In the genomic region with DNA sequence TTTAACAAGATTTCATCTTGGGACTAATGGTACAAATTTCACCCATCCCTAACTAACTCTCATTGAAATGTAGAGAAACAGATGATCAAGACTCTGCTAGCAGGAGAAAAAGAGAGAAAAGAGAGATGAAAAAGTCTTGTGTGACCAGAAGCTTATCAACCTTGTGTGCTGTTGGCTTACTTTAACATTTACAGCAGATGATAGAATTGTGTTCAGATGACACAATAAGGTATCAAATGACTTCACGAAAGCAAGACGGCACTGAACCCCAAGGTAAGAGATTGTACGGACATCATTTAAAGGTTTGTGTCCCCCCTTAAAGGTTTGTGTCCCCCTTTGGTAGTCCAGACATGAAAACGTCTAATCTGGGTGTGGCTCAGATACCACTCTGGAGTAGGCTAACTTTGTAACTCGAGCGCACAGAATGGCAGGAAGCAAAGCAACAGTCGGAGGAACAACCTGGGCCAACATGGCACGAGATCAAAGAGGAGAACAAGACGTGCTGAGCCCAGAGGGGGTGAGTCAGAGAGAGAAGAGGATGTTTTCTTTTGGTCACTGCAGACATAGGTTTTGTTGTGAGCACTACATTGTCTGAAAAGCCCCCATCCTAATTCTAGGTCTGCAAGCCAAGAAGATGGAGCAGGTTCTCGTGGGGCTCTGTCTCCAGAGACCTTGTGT, we compare ENCODE assay signal across 10 cellular contexts. TPM values are rescaled to one million over a fixed set of nuclear protein-coding genes. Genes with fewer than 3 reads are reported as not detected.
DNase-seq lines count a peak whose midpoint lies in the region; ATAC-seq and TF ChIP-seq lines count a peak whose summit lies in the region.
"Had no signal": no experiment of that assay in that cellular context is flagged by ENCODE, and none has a peak within 500 bp of the region (broad histone marks: within the 10 kb centered on the region; RNA-seq: fewer than 3 reads in every experiment).

No MANE protein-coding gene starts in this region.

- no peaks in the 10 kb centered on the region for H3K9me3 ChIP-seq in thyroid gland

- H3K36me3 ChIP-seq in thyroid gland: no peaks in the 10 kb centered on the region

- H3K27me3 ChIP-seq in foreskin keratinocyte: no peaks in the 10 kb centered on the region
- H3K27me3 ChIP-seq in thyroid gland: no peaks in the 10 kb centered on the region

- no peak overlapping the region for H3K27ac ChIP-seq in foreskin keratinocyte
- H3K27ac ChIP-seq in thyroid gland: peak overlapping the region in 2 of 3 donors; percentile 11 to 28

- DNase-seq in activated effector memory CD4-positive, alpha-beta T cell treated with Interleukin-2 at 50 U/mL for 16 hours: peak; percentile 33
- DNase-seq in activated effector memory CD4-positive, alpha-beta T cell treated with anti-CD3 and anti-CD28 coated beads, Interleukin-2, amount 50 U/mL, for 16 hours: no peak
- DNase-seq in activated CD8-positive, alpha-beta memory T cell treated with anti-CD3 and anti-CD28 coated beads, Interleukin-2, amount 50 U/mL, for 4 hours: peak; percentile 35
- DNase-seq in foreskin keratinocyte: peak in 1 of 2 donors; percentile 62
- peak; percentile 60 for DNase-seq in thyroid gland
- DNase-seq: NCI-H446 treated with DMSO at 0.1 percent for 48 hours had no signal

- TF ChIP-seq POLR2A in thyroid gland (IDR thresholded peaks at IDR 0.05): no peak

- 28 to 41% methylated on average over 10 of the region's 10 CpGs for WGBS in thyroid gland, 2 donors

- ATAC-seq in foreskin keratinocyte (peak; percentile 85), GM19324 (IDR thresholded peaks at IDR 0.05; ENCODE audit: low FRiP score, unreplicated experiment) (no peak), GM18498 (IDR thresholded peaks at IDR 0.05; ENCODE audit: unreplicated experiment) (no peak), GM18870 (IDR thresholded peaks at IDR 0.05; ENCODE audit: unreplicated experiment) (no peak)

- peaks cover 7% of the 10 kb centered on the region for H3K4me1 ChIP-seq in foreskin keratinocyte
- peaks cover 0 to 18% of the 10 kb centered on the region in 2 donors for H3K4me1 ChIP-seq in thyroid gland
- H3K4me1 ChIP-seq: parathyroid adenoma had no signal

- no peak overlapping the region for H3K4me3 ChIP-seq in thyroid gland (replicated peaks in 1 of 3)

- TF ChIP-seq CTCF in foreskin keratinocyte (conservative IDR thresholded peaks at IDR 0.05) (no peak), thyroid gland (IDR thresholded peaks at IDR 0.05) (no peak)

- intact Hi-C loops in thyroid gland (cut with DNase I): no loop called here

RNA-seq across cellular contexts. Expression of a gene that starts 10.4 kb away (rescaled TPM):
- 37.4 and 39.3 TPM in 2 replicates for total RNA-seq in foreskin keratinocyte
- 11.2 and 13.1 TPM in 2 replicates for polyA plus RNA-seq in foreskin keratinocyte
- total RNA-seq in thyroid gland: 100 to 1,000 TPM in 2 of 4 donors, 10 to 100 TPM in 2; 73.9 to 205 (median 113) TPM

RNA-seq across cellular contexts. Expression of a gene that starts 46.1 kb away (rescaled TPM):
- total RNA-seq in foreskin keratinocyte (22.9 and 26.2 TPM in 2 replicates), thyroid gland (10 to 100 TPM; 11.2 to 25.7 (median 16.8) TPM)
- 9.1 and 9.7 TPM in 2 replicates for polyA plus RNA-seq in foreskin keratinocyte
